25 cellular contexts compared by ENCODE assay signal in genomic region chr13:105979131-105979530, GRCh38.
DNase-seq lines count a peak whose midpoint lies in the region; ATAC-seq and TF ChIP-seq lines count a peak whose summit lies in the region.
"Had no signal": no experiment of that assay in that cellular context is flagged by ENCODE, and none has a peak within 500 bp of the region (broad histone marks: within the 10 kb centered on the region; RNA-seq: fewer than 3 reads in every experiment).

No MANE protein-coding gene starts in this region.

- DNase-seq in HPDE6-E6E7 (ENCODE audit: extremely low spot score) (peak; percentile 40), mammary epithelial cell (peak; percentile 83), kidney tubule cell (ENCODE audit: low spot score) (peak; percentile 72), retina (peak; percentile 25), NCI-H345 treated with DMSO at 0.1 percent for 48 hours (lab: John Stamatoyannopoulos, UW; ENCODE audit: unreplicated experiment) (no peak), head of caudate nucleus (no peak), OCI-M1 (lab: John Stamatoyannopoulos, UW) (no peak)
- DNase-seq: activated CD4-positive, alpha-beta T cell treated with anti-CD3 and anti-CD28 coated beads, Interleukin-2, amount 10 ng/mL, durations not matched to agents 24 days and 14 days; activated gamma-delta T cell; activated naive CD8-positive, alpha-beta T cell treated with anti-CD3 and anti-CD28 coated beads for 36 hours; activated T-cell treated with anti-CD3 and anti-CD28 coated beads, Interleukin-2, amount 50 U/mL, for 1 hour; aorta; CD4-positive, alpha-beta T cell; DND-41; effector memory CD8-positive, alpha-beta T cell; GOT3; heart right ventricle; KG1; MG63; NCI-H1105; SIG-M5; sigmoid colon; stimulated activated CD4-positive, alpha-beta T cell treated with anti-CD3 and anti-CD28 coated beads, Interleukin-4, amount 100 ng/mL, for 24 hours had no signal

- H3K4me3 ChIP-seq in mammary epithelial cell (replicated peaks in 1 of 3; ENCODE audit: insufficient read depth in 1 of 3, low read depth in 2 of 3, low read length in 3 of 3) = peak overlapping the region in 1 of 3 experiments; percentile 26
- H3K4me3 ChIP-seq: heart right ventricle, MG63, sigmoid colon, tibial nerve had no signal

- dilution Hi-C loops in mammary epithelial cell (cut with HindIII; ENCODE audit: low sequenced_read_pairs) = no loop called here

- no peak for ATAC-seq in GM18870 (IDR thresholded peaks at IDR 0.05; ENCODE audit: unreplicated experiment)
- ATAC-seq: effector memory CD8-positive, alpha-beta T cell; heart right ventricle had no signal

- no peaks in the 10 kb centered on the region for H3K27me3 ChIP-seq in mammary epithelial cell (ENCODE audit: insufficient read depth, low read length)
- H3K27me3 ChIP-seq: heart right ventricle, MG63, sigmoid colon, tibial nerve had no signal

- WGBS in mammary epithelial cell (ENCODE audit: low coverage, missing lambda C conversion rate) = 21% methylated on average over 3 of the region's 3 CpGs

- H3K4me2 ChIP-seq in mammary epithelial cell (ENCODE audit: insufficient read depth, low read depth, low read length) = peak overlapping the region; percentile 77

- H3K79me2 ChIP-seq in mammary epithelial cell (ENCODE audit: insufficient read depth, low read length) = no peaks in the 10 kb centered on the region

- CTCF ChIA-PET in mammary epithelial cell (lab: Charles Lee; ENCODE audit: low non-redundant PET) = no interaction called here

- H4K20me1 ChIP-seq in mammary epithelial cell (ENCODE audit: insufficient read depth, low read length) = no peaks in the 10 kb centered on the region

- H3K27ac ChIP-seq in mammary epithelial cell (ENCODE audit: insufficient read depth, low read depth, low read length) = peak overlapping the region; percentile 88
- H3K27ac ChIP-seq: heart right ventricle, sigmoid colon, tibial nerve had no signal

- peak overlapping the region; percentile 82 for H2AFZ ChIP-seq in mammary epithelial cell (ENCODE audit: low read depth, low read length)

- BruUV-seq in mammary epithelial cell (replicated peaks; lab: Mats Ljungman, UMichigan) = no TSS peak

- TF ChIP-seq CTCF in mammary epithelial cell (conservative IDR thresholded peaks at IDR 0.05 in 1 of 2, IDR thresholded peaks at IDR 0.05 in 1 of 2; ENCODE audit: extremely low read depth in 1 of 2, insufficient read depth in 1 of 2, low read depth in 1 of 2, low read length in 2 of 2) = no peak

- no peaks in the 10 kb centered on the region for H3K36me3 ChIP-seq in mammary epithelial cell (ENCODE audit: insufficient read depth, low read length)
- H3K36me3 ChIP-seq: heart right ventricle, MG63, sigmoid colon, tibial nerve had no signal

- in situ Hi-C loops in mammary epithelial cell (cut with MboI; ENCODE audit: low sequenced_read_pairs in 2 of 2) = no loop called here

- H3K9ac ChIP-seq in mammary epithelial cell (ENCODE audit: insufficient read depth, low read length) = peak overlapping the region; percentile 85

- intact Hi-C loops in mammary epithelial cell (cut with micrococcal nuclease) = loop anchor here (5.0 to 10.0 kb wide), 2 partner anchors 553 to 936 kb away; no protein-coding TSS in a partner anchor
- intact Hi-C loops in head of caudate nucleus (cut with DNase I) = no loop called here

- no peaks in the 10 kb centered on the region for H3K9me3 ChIP-seq in mammary epithelial cell (replicated peaks; ENCODE audit: insufficient read depth, low read length)
- H3K9me3 ChIP-seq: heart right ventricle, MG63, sigmoid colon, tibial nerve had no signal

- peaks cover 30% of the 10 kb centered on the region for H3K4me1 ChIP-seq in mammary epithelial cell (ENCODE audit: insufficient read depth, low read length)
- H3K4me1 ChIP-seq: heart right ventricle, sigmoid colon, tibial nerve had no signal

Comparison
In these comparisons a context has a peak if more than half of its experiments do, and no peak if none do; other contexts are left out.
1. DNase-seq: peak in HPDE6-E6E7 (single experiment), mammary epithelial cell (single experiment), kidney tubule cell (single experiment) and retina (single experiment); none in NCI-H345 treated with DMSO at 0.1 percent for 48 hours (single experiment), head of caudate nucleus (0 of 42) and OCI-M1 (single experiment).